In the genomic region with DNA sequence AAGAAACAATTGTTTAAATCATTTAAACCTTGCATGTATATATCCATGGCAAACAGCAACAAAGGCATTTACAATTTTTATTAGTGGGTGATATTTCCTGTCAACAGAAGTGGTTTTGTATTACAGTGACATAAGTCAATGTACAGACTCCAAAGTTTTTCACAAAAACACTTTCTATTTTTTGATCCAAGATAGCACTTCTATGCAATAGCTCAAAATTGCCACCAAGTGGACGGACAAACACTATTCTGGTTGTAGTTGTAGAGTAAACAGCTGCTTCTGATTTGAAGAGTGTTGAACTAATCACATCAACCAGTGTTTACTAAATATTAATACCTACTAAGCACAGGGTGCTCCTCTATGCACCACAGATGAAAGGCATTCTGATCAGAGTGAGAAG, we compare ENCODE assay signal across 24 cellular contexts.
DNase-seq lines count a peak whose midpoint lies in the region; ATAC-seq, FAIRE-seq and TF ChIP-seq lines count a peak whose summit lies in the region.
"Had no signal": no experiment of that assay in that cellular context is flagged by ENCODE, and none has a peak within 500 bp of the region (broad histone marks: within the 10 kb centered on the region; RNA-seq: fewer than 3 reads in every experiment).

No MANE protein-coding gene starts in this region.

- intact Hi-C loops in pancreas (cut with DNase I), result no loop called here

- no peaks in the 10 kb centered on the region for H3K27me3 ChIP-seq in pancreas
- H3K27me3 ChIP-seq: gastrocnemius medialis, SJSA1, spleen, uterus had no signal

- peaks cover 0 to 14% (median 14%) of the 10 kb centered on the region in 3 donors for H3K4me1 ChIP-seq in pancreas
- H3K4me1 ChIP-seq: gastrocnemius medialis, SJSA1, spleen, uterus had no signal

- 38 to 62% methylated on average over 1 of the region's 1 CpG for WGBS in pancreas, 2 donors

- ATAC-seq in pancreas, result peak in 1 of 4 donors; percentile 32
- no peak for ATAC-seq in HG02623 (IDR thresholded peaks at IDR 0.05; ENCODE audit: unreplicated experiment)
- ATAC-seq: activated T-cell treated with anti-CD3 and anti-CD28 coated beads, Interleukin-2, amount 50 U/mL, for 4 hours; gastrocnemius medialis; K562; left colon had no signal

- DNase-seq in DMS79 treated with DMSO at 0.1 percent for 48 hours (lab: John Stamatoyannopoulos, UW) (peak; percentile 39), DMS79 (lab: John Stamatoyannopoulos, UW) (no peak), NCI-H774 (lab: John Stamatoyannopoulos, UW) (peak; percentile 3), epithelial cell of proximal tubule (ENCODE audit: low read depth) (no peak), pancreas (no peak), cerebellum (ENCODE audit: low spot score) (no peak)
- DNase-seq in stimulated activated CD4-positive, alpha-beta T cell treated with anti-CD3 and anti-CD28 coated beads, Interleukin-4, amount 100 ng/mL, for 24 hours, result no peak
- DNase-seq: 8988T; activated CD4-positive, CD25-positive, alpha-beta regulatory T cell; activated naive CD4-positive, alpha-beta T cell treated with anti-CD3 and anti-CD28 coated beads, Interleukin-2, amount 10 ng/mL, durations not matched to agents 7 days and 5 days; activated T-cell treated with anti-CD3 and anti-CD28 coated beads, Interleukin-2, amount 50 U/mL, for 4 hours; DMS 273 treated with DMSO at 0.1 percent for 48 hours; gastrocnemius medialis; left colon; MV-4-11; NCI-H2029; NCI-H526 treated with DMSO at 0.1 percent for 48 hours; spleen; uterus had no signal

- no peaks in the 10 kb centered on the region for H3K9me3 ChIP-seq in pancreas
- H3K9me3 ChIP-seq: gastrocnemius medialis, SJSA1, uterus had no signal

- H3K36me3 ChIP-seq in pancreas, result no peaks in the 10 kb centered on the region
- H3K36me3 ChIP-seq: gastrocnemius medialis, SJSA1, spleen, uterus had no signal

- FAIRE-seq in pancreas (lab: Jason Lieb, UNC), result peak; percentile 13
- FAIRE-seq: astrocyte, colon, K562 had no signal

- no peak overlapping the region for H3K27ac ChIP-seq in pancreas
- H3K27ac ChIP-seq: gastrocnemius medialis, SJSA1, spleen, uterus had no signal

- H3K4me3 ChIP-seq in epithelial cell of proximal tubule (ENCODE audit: low read depth, low read length) (no peak overlapping the region), pancreas (no peak overlapping the region)
- H3K4me3 ChIP-seq: gastrocnemius medialis, K562, SJSA1, spleen, uterus had no signal

- TF ChIP-seq CTCF in epithelial cell of proximal tubule (conservative IDR thresholded peaks at IDR 0.05; ENCODE audit: low read depth, low read length), result peak; percentile 34
- no peak for TF ChIP-seq CTCF in pancreas (IDR thresholded peaks at IDR 0.05)

Comparison
In these comparisons a context has a peak if more than half of its experiments do, and no peak if none do; other contexts are left out.
1. DNase-seq: peak in DMS79 treated with DMSO at 0.1 percent for 48 hours (single experiment) and NCI-H774 (single experiment); none in DMS79 (single experiment), epithelial cell of proximal tubule (single experiment), pancreas (0 of 6), stimulated activated CD4-positive, alpha-beta T cell treated with anti-CD3 and anti-CD28 coated beads, Interleukin-4, amount 100 ng/mL, for 24 hours (single experiment) and cerebellum (single experiment).